ENCODE assay signal across 8 cellular contexts in genomic region chr19:43432866-43433673, GRCh38. TPM values are rescaled to one million over a fixed set of nuclear protein-coding genes. Genes with fewer than 3 reads are reported as not detected.
DNase-seq lines count a peak whose midpoint lies in the region; ATAC-seq and TF ChIP-seq lines count a peak whose summit lies in the region.

No MANE protein-coding gene starts in this region.

- H3K27me3 ChIP-seq in SJSA1 (replicated peaks) (no peaks in the 10 kb centered on the region), sigmoid colon (no peaks in the 10 kb centered on the region)

- H3K4me1 ChIP-seq in SJSA1 (replicated peaks): peaks cover 16% of the 10 kb centered on the region
- no peaks in the 10 kb centered on the region for H3K4me1 ChIP-seq in sigmoid colon

- H3K36me3 ChIP-seq in SJSA1 (no peaks in the 10 kb centered on the region), sigmoid colon (no peaks in the 10 kb centered on the region)

- TF ChIP-seq POLR2A in sigmoid colon (IDR thresholded peaks at IDR 0.05): no peak

- intact Hi-C loops in head of caudate nucleus (cut with DNase I): no loop called here
- intact Hi-C loops in sigmoid colon (cut with DNase I): no loop called here

- peak; percentile 8 for DNase-seq in DMS53 treated with DMSO at 0.1 percent for 48 hours (lab: John Stamatoyannopoulos, UW; ENCODE audit: unreplicated experiment)
- DNase-seq in SJSA1 (ENCODE audit: low read depth in 1 of 2, low spot score in 2 of 2): peak; percentile 54 to 69
- DNase-seq in activated effector memory CD4-positive, alpha-beta T cell treated with Interleukin-2 at 50 U/mL for 16 hours: peak; percentile 64
- DNase-seq in head of caudate nucleus: peak in 36 of 42 donors; percentile 7 to 74 (median 35)
- peak; percentile 68 for DNase-seq in sigmoid colon

- H3K9me3 ChIP-seq in SJSA1 (replicated peaks): no peaks in the 10 kb centered on the region
- no peaks in the 10 kb centered on the region for H3K9me3 ChIP-seq in sigmoid colon

- no peak for ATAC-seq in HG03135 (IDR thresholded peaks at IDR 0.05; ENCODE audit: unreplicated experiment)
- no peak for ATAC-seq in GM21619 (IDR thresholded peaks at IDR 0.05; ENCODE audit: unreplicated experiment)

- H3K27ac ChIP-seq in SJSA1: no peak overlapping the region
- H3K27ac ChIP-seq in sigmoid colon: no peak overlapping the region

- TF ChIP-seq EP300 in Ishikawa (IDR thresholded peaks at IDR 0.05; ENCODE audit: borderline replicate concordance) (no peak), sigmoid colon (IDR thresholded peaks at IDR 0.05) (no peak)

- 48 to 49% methylated on average over 9 of the region's 9 CpGs for WGBS in sigmoid colon, 2 donors

- H3K4me3 ChIP-seq in SJSA1 (no peak overlapping the region), sigmoid colon (no peak overlapping the region)

- peak; percentile 70 for TF ChIP-seq RAD21 in Ishikawa (IDR thresholded peaks at IDR 0.05; ENCODE audit: low read depth)

- TF ChIP-seq CTCF in sigmoid colon (IDR thresholded peaks at IDR 0.05): peak; percentile 5 to 63 (median 34)

TF ChIP-seq in Ishikawa, 13 proteins besides CTCF, POLR2A, EP300 and RAD21:
- no peak for TF ChIP-seq EGR1 (IDR thresholded peaks at IDR 0.05)
- TF ChIP-seq USF1 (IDR thresholded peaks at IDR 0.05): peak; percentile 63

RNA-seq across cellular contexts. Expression of gene TEX101, which starts 18.4 kb away (rescaled TPM):
- not detected in 2 replicates for total RNA-seq in SJSA1 (2014; rRNA removed; shearing (Covaris generic))
- total RNA-seq in sigmoid colon: not detected
- under 1 TPM in 1 of 3 donors, not detected in 2; 0.22 TPM for polyA plus RNA-seq in sigmoid colon

RNA-seq across cellular contexts. Expression of gene LYPD3, which starts 32.3 kb away (rescaled TPM):
- total RNA-seq in SJSA1 (2014; rRNA removed; shearing (Covaris generic)): 0.13 TPM in 1 of 2 replicates, not detected in the other
- 1 to 10 TPM in 3 of 4 donors, not detected in 1; 1.2 to 1.8 (median 1.8) TPM for total RNA-seq in sigmoid colon
- 1 to 10 TPM in 1 of 3 donors, under 1 TPM in 2; 0.46 to 1.6 (median 0.60) TPM for polyA plus RNA-seq in sigmoid colon

Comparison
In these comparisons a context has a peak if more than half of its experiments do, and no peak if none do; other contexts are left out.
1. DNase-seq: peak in every context shown above with its lines; median percentile 68 in sigmoid colon; 64 in activated effector memory CD4-positive, alpha-beta T cell treated with Interleukin-2 at 50 U/mL for 16 hours; 62 in SJSA1; 35 in head of caudate nucleus; 8 in DMS53 treated with DMSO at 0.1 percent for 48 hours.